Comparison of ENCODE assay signal across 13 cellular contexts in the genomic region with DNA sequence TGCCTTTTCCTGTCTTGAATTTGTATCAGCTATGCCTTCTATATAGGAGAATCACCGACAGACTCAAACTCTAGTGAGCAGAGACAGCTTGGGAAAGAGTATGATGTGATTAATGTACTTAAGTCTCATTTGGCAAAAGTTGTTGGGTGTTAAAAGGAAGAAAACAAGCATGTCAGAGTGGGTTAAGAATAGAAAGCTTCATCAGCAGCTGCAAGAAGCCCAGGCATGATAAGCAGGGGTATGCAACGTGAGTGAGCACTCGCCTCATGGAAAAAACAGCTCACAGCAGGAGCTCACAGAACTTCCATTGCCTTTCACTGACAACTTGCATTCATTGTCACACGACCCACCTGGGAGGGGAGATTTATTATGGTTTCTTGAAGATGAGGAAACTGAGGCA. TPM values are rescaled to one million over a fixed set of nuclear protein-coding genes. Genes with fewer than 3 reads are reported as not detected.
DNase-seq lines count a peak whose midpoint lies in the region; ATAC-seq and TF ChIP-seq lines count a peak whose summit lies in the region.
"Had no signal": no experiment of that assay in that cellular context is flagged by ENCODE, and none has a peak within 500 bp of the region (broad histone marks: within the 10 kb centered on the region; RNA-seq: fewer than 3 reads in every experiment).

No MANE protein-coding gene starts in this region.

- H3K4me3 ChIP-seq in lower lobe of right lung = no peak overlapping the region
- no peak overlapping the region for H3K4me3 ChIP-seq in body of pancreas
- H3K4me3 ChIP-seq: tibial artery had no signal

- TF ChIP-seq POLR2A in body of pancreas (IDR thresholded peaks at IDR 0.05) = no peak

- TF ChIP-seq CTCF in lower lobe of right lung (IDR thresholded peaks at IDR 0.05) (no peak), body of pancreas (IDR thresholded peaks at IDR 0.05) (no peak)

- DNase-seq in NAMALWA (ENCODE audit: low spot score) = peak; percentile 43
- peak; percentile 56 for DNase-seq in activated CD8-positive, alpha-beta memory T cell treated with anti-CD3 and anti-CD28 coated beads, Interleukin-2, amount 50 U/mL, for 4 hours
- DNase-seq in cardiac septum (ENCODE audit: low spot score) = peak; percentile 77
- peak; percentile 46 for DNase-seq in stimulated activated CD4-positive, alpha-beta T cell treated with anti-CD3 and anti-CD28 coated beads, Interleukin-4, amount 100 ng/mL, for 1 hour
- no peak for DNase-seq in lower lobe of right lung
- no peak for DNase-seq in body of pancreas
- DNase-seq in superior temporal gyrus (ENCODE audit: extremely low spot score) = no peak
- DNase-seq in NCI-H774 (lab: John Stamatoyannopoulos, UW) = no peak
- DNase-seq: CD4-positive, alpha-beta T cell; NCI-H1436 treated with DMSO at 0.1 percent for 48 hours; tibial artery; WERI-Rb-1 had no signal

- no peaks in the 10 kb centered on the region for H3K27me3 ChIP-seq in lower lobe of right lung (ENCODE audit: low read depth)
- H3K27me3 ChIP-seq in body of pancreas = no peaks in the 10 kb centered on the region
- H3K27me3 ChIP-seq: tibial artery had no signal

- H3K36me3 ChIP-seq in lower lobe of right lung (no peaks in the 10 kb centered on the region), body of pancreas (replicated peaks in 1 of 2; ENCODE audit: insufficient read depth in 1 of 2, low read depth in 2 of 2) (no peaks in the 10 kb centered on the region)
- H3K36me3 ChIP-seq: tibial artery, WERI-Rb-1 had no signal

- no peaks in the 10 kb centered on the region for H3K9me3 ChIP-seq in lower lobe of right lung
- no peaks in the 10 kb centered on the region for H3K9me3 ChIP-seq in body of pancreas
- H3K9me3 ChIP-seq: tibial artery had no signal

- 32 to 39% methylated on average over 4 of the region's 4 CpGs for WGBS in body of pancreas, 2 donors

- ATAC-seq in lower lobe of right lung = no peak
- ATAC-seq in body of pancreas = no peak

- H3K27ac ChIP-seq in lower lobe of right lung = no peak overlapping the region
- H3K27ac ChIP-seq in body of pancreas = no peak overlapping the region
- H3K27ac ChIP-seq: HL-60, tibial artery, WERI-Rb-1 had no signal

- no peaks in the 10 kb centered on the region for H3K4me1 ChIP-seq in lower lobe of right lung
- no peaks in the 10 kb centered on the region for H3K4me1 ChIP-seq in body of pancreas

- intact Hi-C loops in cardiac septum (cut with DNase I) = loop anchor here (1.0 kb wide), 1 partner anchor 125 kb away; no protein-coding TSS in a partner anchor
- intact Hi-C loops in lower lobe of right lung (cut with DNase I) = no loop called here
- intact Hi-C loops in body of pancreas (cut with DNase I) = no loop called here

RNA-seq across cellular contexts. Expression of a gene that starts 35.9 kb away (rescaled TPM):
- total RNA-seq in cardiac septum (227 TPM), lower lobe of right lung (206 TPM), body of pancreas (10 to 100 TPM; 56.6 to 96.6 TPM)

RNA-seq across cellular contexts. Expression of a gene that starts 53.3 kb away (rescaled TPM):
- total RNA-seq in cardiac septum (3.9 TPM), lower lobe of right lung (18.1 TPM), body of pancreas (1 to 10 TPM in 1 of 2 donors, under 1 TPM in 1; 0.78 to 5.6 TPM)

Comparison
In these comparisons a context has a peak if more than half of its experiments do, and no peak if none do; other contexts are left out.
1. DNase-seq: peak in NAMALWA (single experiment), activated CD8-positive, alpha-beta memory T cell treated with anti-CD3 and anti-CD28 coated beads, Interleukin-2, amount 50 U/mL, for 4 hours (single experiment), cardiac septum (single experiment) and stimulated activated CD4-positive, alpha-beta T cell treated with anti-CD3 and anti-CD28 coated beads, Interleukin-4, amount 100 ng/mL, for 1 hour (single experiment); none in lower lobe of right lung (single experiment), body of pancreas (0 of 4), superior temporal gyrus (single experiment) and NCI-H774 (single experiment).